In genomic region chr3:58177747-58178527, GRCh38 we compare ENCODE assay signal across 1 cellular context.
TF ChIP-seq lines count a peak whose summit lies in the region.

No MANE protein-coding gene starts in this region.

TF ChIP-seq in K562, 482 proteins besides CTCF, POLR2A, EP300 and RAD21 (continued from another document and continues in another):
- TF ChIP-seq, protein P1, sequence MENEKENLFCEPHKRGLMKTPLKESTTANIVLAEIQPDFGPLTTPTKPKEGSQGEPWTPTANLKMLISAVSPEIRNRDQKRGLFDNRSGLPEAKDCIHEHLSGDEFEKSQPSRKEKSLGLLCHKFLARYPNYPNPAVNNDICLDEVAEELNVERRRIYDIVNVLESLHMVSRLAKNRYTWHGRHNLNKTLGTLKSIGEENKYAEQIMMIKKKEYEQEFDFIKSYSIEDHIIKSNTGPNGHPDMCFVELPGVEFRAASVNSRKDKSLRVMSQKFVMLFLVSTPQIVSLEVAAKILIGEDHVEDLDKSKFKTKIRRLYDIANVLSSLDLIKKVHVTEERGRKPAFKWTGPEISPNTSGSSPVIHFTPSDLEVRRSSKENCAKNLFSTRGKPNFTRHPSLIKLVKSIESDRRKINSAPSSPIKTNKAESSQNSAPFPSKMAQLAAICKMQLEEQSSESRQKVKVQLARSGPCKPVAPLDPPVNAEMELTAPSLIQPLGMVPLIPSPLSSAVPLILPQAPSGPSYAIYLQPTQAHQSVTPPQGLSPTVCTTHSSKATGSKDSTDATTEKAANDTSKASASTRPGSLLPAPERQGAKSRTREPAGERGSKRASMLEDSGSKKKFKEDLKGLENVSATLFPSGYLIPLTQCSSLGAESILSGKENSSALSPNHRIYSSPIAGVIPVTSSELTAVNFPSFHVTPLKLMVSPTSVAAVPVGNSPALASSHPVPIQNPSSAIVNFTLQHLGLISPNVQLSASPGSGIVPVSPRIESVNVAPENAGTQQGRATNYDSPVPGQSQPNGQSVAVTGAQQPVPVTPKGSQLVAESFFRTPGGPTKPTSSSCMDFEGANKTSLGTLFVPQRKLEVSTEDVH (IDR thresholded peaks at IDR 0.05; ENCODE audit: low read depth, partially characterized antibody), result no peak
- TF ChIP-seq TOE1 (IDR thresholded peaks at IDR 0.05; ENCODE audit: borderline replicate concordance) (no peak), TOE1 (CRISPR knock-in tag; IDR thresholded peaks at IDR 0.05; ENCODE audit: borderline replicate concordance, low read depth) (no peak), ZNF318 (IDR thresholded peaks at IDR 0.05; ENCODE audit: borderline replicate concordance in 1 of 2, low read depth in 1 of 2) (no peak), ZNF431 (CRISPR knock-in tag; IDR thresholded peaks at IDR 0.05) (no peak), TFAP4 (CRISPR knock-in tag; IDR thresholded peaks at IDR 0.05; ENCODE audit: borderline replicate concordance) (peak; percentile 37; the same call in 1 of the 2 replicates), BDP1 (IDR thresholded peaks at IDR 0.05; ENCODE audit: insufficient read depth, insufficient read length) (no peak), ESRRA (IDR thresholded peaks at IDR 0.05; ENCODE audit: borderline replicate concordance, low read depth) (peak; percentile 47; the same call in 1 of the 2 replicates), RBM34 (IDR thresholded peaks at IDR 0.05; ENCODE audit: borderline replicate concordance, insufficient read depth, low read length) (no peak), MGA (IDR thresholded peaks at IDR 0.05) (no peak), PKNOX1 (IDR thresholded peaks at IDR 0.05) (no peak), ZNF347 (CRISPR knock-in tag; IDR thresholded peaks at IDR 0.05; ENCODE audit: low read depth) (no peak), L3MBTL2 (IDR thresholded peaks at IDR 0.05) (no peak; the same call in 1 of the 2 replicates), KDM4B (IDR thresholded peaks at IDR 0.05; ENCODE audit: borderline replicate concordance in 2 of 2, low read depth in 1 of 2) (no peak), HDAC8 (tag; IDR thresholded peaks at IDR 0.05) (no peak), U2AF1 (optimal IDR thresholded peaks at IDR 0.05; ENCODE audit: low read depth, low read length) (no peak), MECOM (CRISPR knock-in tag; IDR thresholded peaks at IDR 0.05) (no peak), ETS1 (conservative IDR thresholded peaks at IDR 0.05; ENCODE audit: control insufficient read depth, low read depth, low read length) (0 out of 2 replicates have a peak, but pooled peaks have one; percentile 50), SAP30 (IDR thresholded peaks at IDR 0.05; ENCODE audit: borderline replicate concordance, insufficient read depth, low read depth, low read length, poor library complexity, severe bottlenecking) (no peak), NR2C1 (IDR thresholded peaks at IDR 0.05) (no peak), NR2C1 (tag; IDR thresholded peaks at IDR 0.05) (no peak), BMI1 (IDR thresholded peaks at IDR 0.05; ENCODE audit: low read length) (no peak), SP1 (CRISPR knock-in tag; IDR thresholded peaks at IDR 0.05) (no peak), RBM15 (IDR thresholded peaks at IDR 0.05; ENCODE audit: insufficient read depth, low read length) (no peak), DNMT1 (IDR thresholded peaks at IDR 0.05) (no peak), GATAD2B (IDR thresholded peaks at IDR 0.05; ENCODE audit: borderline replicate concordance) (peak; percentile 33; the same call in 1 of the 2 replicates), BCOR (IDR thresholded peaks at IDR 0.05) (no peak), CBX2 (IDR thresholded peaks at IDR 0.05; ENCODE audit: insufficient read depth, low read length, poor library complexity, severe bottlenecking) (no peak)
